8 cellular contexts compared by ENCODE assay signal in genomic region chr1:19311503-19311930, GRCh38. TPM values are rescaled to one million over a fixed set of nuclear protein-coding genes. Genes with fewer than 3 reads are reported as not detected.
DNase-seq lines count a peak whose midpoint lies in the region; ATAC-seq and TF ChIP-seq lines count a peak whose summit lies in the region.

No MANE protein-coding gene starts in this region.

- 1% methylated on average over 14 of the region's 29 CpGs for WGBS in esophagus muscularis mucosa

- H3K9me3 ChIP-seq in esophagus muscularis mucosa, result no peaks in the 10 kb centered on the region

- H3K36me3 ChIP-seq in esophagus muscularis mucosa, result peaks cover 5 to 22% (median 21%) of the 10 kb centered on the region in 4 donors

- no peak for TF ChIP-seq POLR2A in esophagus muscularis mucosa (IDR thresholded peaks at IDR 0.05; ENCODE audit: low read depth)

- intact Hi-C loops in esophagus muscularis mucosa (cut with DNase I), result no loop called here

- DNase-seq in ELR (ENCODE audit: low read depth) (peak; percentile 44), SW480 (ENCODE audit: low spot score) (peak; percentile 61), esophagus muscularis mucosa (ENCODE audit: extremely low spot score) (no peak), omental fat pad (ENCODE audit: low spot score) (no peak), occipital lobe (lab: John Stamatoyannopoulos, UW) (no peak), NCI-H446 (lab: John Stamatoyannopoulos, UW) (no peak)
- DNase-seq in central memory CD4-positive, alpha-beta T cell, result no peak

- ATAC-seq in HG02610 (IDR thresholded peaks at IDR 0.05; ENCODE audit: unreplicated experiment) (peak; percentile 1), omental fat pad (ENCODE audit: low FRiP score) (peak; percentile 20)

- TF ChIP-seq EP300 in esophagus muscularis mucosa (IDR thresholded peaks at IDR 0.05), result no peak

- peaks cover 17 to 61% (median 56%) of the 10 kb centered on the region in 4 donors for H3K4me1 ChIP-seq in esophagus muscularis mucosa

- H3K4me3 ChIP-seq in esophagus muscularis mucosa, result peak overlapping the region; percentile 71 to 91 (median 80)

- no peak for TF ChIP-seq CTCF in esophagus muscularis mucosa (IDR thresholded peaks at IDR 0.05)
- TF ChIP-seq CTCF in omental fat pad (IDR thresholded peaks at IDR 0.05), result no peak

- H3K27ac ChIP-seq in esophagus muscularis mucosa (replicated peaks in 1 of 4), result peak overlapping the region; percentile 77 to 93 (median 86)

- no peaks in the 10 kb centered on the region for H3K27me3 ChIP-seq in esophagus muscularis mucosa

RNA-seq across cellular contexts. Expression of gene AKR7A2, which starts 0.4 kb away (rescaled TPM):
- total RNA-seq in esophagus muscularis mucosa, result 10 to 100 TPM; 45.2 to 68.2 (median 59.6) TPM
- 10 to 100 TPM; 51.6 to 73.6 (median 59.0) TPM for total RNA-seq in omental fat pad
- total RNA-seq in occipital lobe, result 24.2 TPM

RNA-seq across cellular contexts. Expression of gene SLC66A1, which starts 0.6 kb away (rescaled TPM):
- total RNA-seq in esophagus muscularis mucosa (10 to 100 TPM in 3 of 4 donors, 1 to 10 TPM in 1; 10.0 to 16.5 (median 11.3) TPM), omental fat pad (10 to 100 TPM in 3 of 4 donors, 1 to 10 TPM in 1; 9.6 to 21.1 (median 13.6) TPM), occipital lobe (18.4 TPM)

RNA-seq across cellular contexts. Expression of gene AKR7A3, which starts 22.9 kb away (rescaled TPM):
- 1 to 10 TPM in 1 of 4 donors, under 1 TPM in 3; 0.13 to 1.6 (median 0.66) TPM for total RNA-seq in esophagus muscularis mucosa
- total RNA-seq in omental fat pad, result 1 to 10 TPM in 2 of 4 donors, under 1 TPM in 2; 0.37 to 1.7 (median 0.88) TPM
- 1.2 TPM for total RNA-seq in occipital lobe

RNA-seq across cellular contexts. Expression of gene MRTO4, which starts 59.9 kb away (rescaled TPM):
- total RNA-seq in esophagus muscularis mucosa (10 to 100 TPM in 3 of 4 donors, 1 to 10 TPM in 1; 10.0 to 26.2 (median 16.9) TPM), omental fat pad (10 to 100 TPM; 17.2 to 76.7 (median 27.0) TPM), occipital lobe (26.0 TPM)

Comparison
In these comparisons a context has a peak if more than half of its experiments do, and no peak if none do; other contexts are left out.
1. DNase-seq: peak in ELR (single experiment) and SW480 (single experiment); none in esophagus muscularis mucosa (single experiment), omental fat pad (single experiment), occipital lobe (single experiment), NCI-H446 (0 of 2) and central memory CD4-positive, alpha-beta T cell (single experiment).